Comparison of ENCODE assay signal across 8 cellular contexts in the genomic region with DNA sequence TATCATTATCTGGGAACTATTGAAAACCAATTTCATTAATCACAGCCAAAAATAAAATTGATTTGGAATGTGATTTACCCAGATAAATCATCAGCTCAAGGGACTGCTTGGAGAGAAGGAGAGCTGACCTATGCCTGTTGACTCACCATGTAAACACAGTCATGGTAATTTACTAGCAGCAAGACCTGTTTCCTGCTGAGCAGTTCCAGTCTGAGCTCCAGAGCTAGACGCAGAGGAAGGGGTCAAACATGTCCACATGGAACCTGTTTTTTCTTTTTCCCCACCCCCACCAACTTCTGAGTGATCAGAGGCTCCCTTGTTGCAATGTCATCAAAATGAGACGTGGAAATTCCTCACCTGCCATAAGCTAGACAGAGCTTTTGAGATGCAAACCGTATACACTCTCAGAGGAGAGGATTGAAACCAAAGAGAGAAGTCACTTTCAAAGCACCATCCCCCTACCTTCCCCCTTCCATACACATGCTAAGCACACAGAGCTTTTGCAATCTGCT. TPM values are rescaled to one million over a fixed set of nuclear protein-coding genes. Genes with fewer than 3 reads are reported as not detected.
DNase-seq lines count a peak whose midpoint lies in the region; ATAC-seq, FAIRE-seq and TF ChIP-seq lines count a peak whose summit lies in the region.

No MANE protein-coding gene starts in this region.

- no peaks in the 10 kb centered on the region for H3K9me3 Mint-ChIP-seq in activated naive CD8-positive, alpha-beta T cell (ENCODE audit: low read depth)

- no peaks in the 10 kb centered on the region for H3K27me3 ChIP-seq in kidney epithelial cell (ENCODE audit: control insufficient read depth, insufficient read depth, low read length)

- peaks cover 28% of the 10 kb centered on the region for H3K4me1 Mint-ChIP-seq in activated naive CD8-positive, alpha-beta T cell (ENCODE audit: low read depth)

- intact Hi-C loops in kidney (cut with DNase I), result no loop called here

- no peaks in the 10 kb centered on the region for H3K36me3 Mint-ChIP-seq in activated naive CD8-positive, alpha-beta T cell

- no peak overlapping the region for H3K4me3 ChIP-seq in kidney epithelial cell (ENCODE audit: low read depth, low read length)
- no peak overlapping the region for H3K4me3 ChIP-seq in kidney (ENCODE audit: low read length in 2 of 2)

- H3K9ac ChIP-seq in kidney (ENCODE audit: low read length in 2 of 2), result no peak overlapping the region

- H3K36me3 ChIP-seq in kidney epithelial cell (ENCODE audit: control insufficient read depth, insufficient read depth, low read length) (no peaks in the 10 kb centered on the region), kidney (ENCODE audit: control insufficient read depth in 1 of 2, insufficient read depth in 2 of 2, low read length in 2 of 2) (no peaks in the 10 kb centered on the region)

- no peaks in the 10 kb centered on the region for H3K4me1 ChIP-seq in kidney (ENCODE audit: control insufficient read depth in 1 of 2, insufficient read depth in 1 of 2, low read depth in 1 of 2, low read length in 2 of 2)

- H3K9me3 ChIP-seq in kidney (ENCODE audit: control insufficient read depth in 1 of 2, low read length in 2 of 2), result no peaks in the 10 kb centered on the region

- no peak for ATAC-seq in GM21526 (IDR thresholded peaks at IDR 0.05; ENCODE audit: low FRiP score, unreplicated experiment)

- FAIRE-seq in kidney (lab: Jason Lieb, UNC), result no peak

- H3K4me3 Mint-ChIP-seq in activated naive CD8-positive, alpha-beta T cell, result no peak overlapping the region

- peak overlapping the region; percentile 59 for H3K27ac Mint-ChIP-seq in activated naive CD8-positive, alpha-beta T cell

- peak; percentile 50 for DNase-seq in GM04504 (ENCODE audit: low read depth)
- DNase-seq in NCI-H1092 treated with DMSO at 0.1 percent for 48 hours (lab: John Stamatoyannopoulos, UW), result peak; percentile 53
- DNase-seq in kidney epithelial cell (ENCODE audit: low read depth), result peak; percentile 88
- DNase-seq in mesenteric fat pad (ENCODE audit: low spot score), result no peak
- DNase-seq in kidney, result no peak
- DNase-seq in 8988T, result no peak

- H3K27me3 Mint-ChIP-seq in activated naive CD8-positive, alpha-beta T cell, result no peaks in the 10 kb centered on the region

- TF ChIP-seq CTCF in kidney epithelial cell (IDR thresholded peaks at IDR 0.05; ENCODE audit: insufficient read depth, low read length, poor library complexity, severe bottlenecking) (no peak), kidney (IDR thresholded peaks at IDR 0.05; ENCODE audit: borderline replicate concordance, extremely low read depth, insufficient read depth) (no peak)

- H3K27ac ChIP-seq in kidney (ENCODE audit: low read depth in 2 of 2, low read length in 2 of 2), result no peak overlapping the region

RNA-seq across cellular contexts. Expression of a gene that starts 56.0 kb away (rescaled TPM):
- total RNA-seq in kidney epithelial cell (90.0 and 91.3 TPM in 2 replicates), mesenteric fat pad (24.0 TPM), kidney (44.8 TPM)
- 16.4 TPM for polyA plus RNA-seq in kidney (ENCODE audit: insufficient read depth, low read depth, low replicate concordance)

Comparison
In these comparisons a context has a peak if more than half of its experiments do, and no peak if none do; other contexts are left out.
1. DNase-seq: peak in GM04504 (single experiment), NCI-H1092 treated with DMSO at 0.1 percent for 48 hours (single experiment) and kidney epithelial cell (single experiment); none in mesenteric fat pad (single experiment), kidney (single experiment) and 8988T (single experiment).